Comparison of ENCODE assay signal across 8 cellular contexts in genomic region chr1:16913866-16914662, GRCh38. TPM values are rescaled to one million over a fixed set of nuclear protein-coding genes. Genes with fewer than 3 reads are reported as not detected.
DNase-seq lines count a peak whose midpoint lies in the region; ATAC-seq and TF ChIP-seq lines count a peak whose summit lies in the region.

No MANE protein-coding gene starts in this region.

- H3K27me3 Mint-ChIP-seq in activated CD4-positive, alpha-beta T cell treated with anti-CD3 and anti-CD28 coated beads for 36 hours: no peaks in the 10 kb centered on the region

- peak; percentile 51 for TF ChIP-seq POLR2A in GM19099 (IDR thresholded peaks at IDR 0.05; ENCODE audit: extremely low read depth, insufficient read length, low read depth)

- H3K27ac Mint-ChIP-seq in activated CD4-positive, alpha-beta T cell treated with anti-CD3 and anti-CD28 coated beads for 36 hours: peak overlapping the region; percentile 83

- POLR2A ChIA-PET in activated CD4-positive, alpha-beta T cell treated with anti-CD3 and anti-CD28 coated beads for 36 hours (lab: Charles Lee): interaction anchor here (1.9 to 2.4 kb wide), 2 partner anchors 9 to 18 kb away, joined by 4 to 21 read pairs; no protein-coding TSS in a partner anchor

- H3K4me3 Mint-ChIP-seq in activated CD4-positive, alpha-beta T cell treated with anti-CD3 and anti-CD28 coated beads for 36 hours: peak overlapping the region; percentile 89

- peaks cover 31% of the 10 kb centered on the region for H3K4me1 Mint-ChIP-seq in activated CD4-positive, alpha-beta T cell treated with anti-CD3 and anti-CD28 coated beads for 36 hours

- H3K9me3 Mint-ChIP-seq in activated CD4-positive, alpha-beta T cell treated with anti-CD3 and anti-CD28 coated beads for 36 hours (ENCODE audit: low read depth): no peaks in the 10 kb centered on the region

- H3K4me3 ChIP-seq in AG10803 (ENCODE audit: low read length) (peak overlapping the region; percentile 75), choroid plexus epithelial cell (ENCODE audit: low read depth, low read length) (peak overlapping the region; percentile 90)

- ATAC-seq in HG03439 (IDR thresholded peaks at IDR 0.05; ENCODE audit: unreplicated experiment): peak; percentile 72
- ATAC-seq in activated CD4-positive, alpha-beta T cell treated with anti-CD3 and anti-CD28 coated beads for 36 hours: peak; percentile 96

- no peak for TF ChIP-seq CTCF in AG10803 (conservative IDR thresholded peaks at IDR 0.05; ENCODE audit: low read length)
- TF ChIP-seq CTCF in choroid plexus epithelial cell (conservative IDR thresholded peaks at IDR 0.05; ENCODE audit: low read depth, low read length): no peak

- H3K36me3 Mint-ChIP-seq in activated CD4-positive, alpha-beta T cell treated with anti-CD3 and anti-CD28 coated beads for 36 hours (ENCODE audit: low read depth): no peaks in the 10 kb centered on the region

- CTCF ChIA-PET in activated CD4-positive, alpha-beta T cell treated with anti-CD3 and anti-CD28 coated beads for 36 hours (lab: Charles Lee): interaction anchor here (1.0 kb wide), 1 partner anchor 46 kb away, joined by 3 read pairs; no protein-coding TSS in a partner anchor

- no peaks in the 10 kb centered on the region for H3K27me3 ChIP-seq in layer of hippocampus (ENCODE audit: control insufficient read depth, insufficient read depth, low read length)

- peak overlapping the region; percentile 99 for H3K27ac ChIP-seq in layer of hippocampus (ENCODE audit: low read depth, low read length)

- DNase-seq in AG10803 (ENCODE audit: low read depth) (peak; percentile 95), NCI-H510A treated with DMSO at 0.1 percent for 48 hours (lab: John Stamatoyannopoulos, UW) (peak; percentile 99), choroid plexus epithelial cell (ENCODE audit: low read depth) (peak; percentile 99)
- DNase-seq in activated CD4-positive, alpha-beta T cell treated with anti-CD3 and anti-CD28 coated beads for 36 hours: peak; percentile 96
- DNase-seq in stimulated activated CD4-positive, alpha-beta T cell treated with anti-CD3 and anti-CD28 coated beads, Interleukin-1b, Interleukin-23, amount 100 ng/mL, for 24 hours (ENCODE audit: low read depth in 4 of 4, low spot score in 1 of 4): peak; percentile 93 to 95 (median 94)

- intact Hi-C loops in activated CD4-positive, alpha-beta T cell treated with anti-CD3 and anti-CD28 coated beads for 36 hours (cut with DNase I, micrococcal nuclease): loop anchor here (1.0 to 5.0 kb wide), 10 partner anchors 9 to 697 kb away; partner anchors contain the start of genes ATP13A2 (in 1 of the 2), NBPF1 (in 1 of the 2), NECAP2 (in 1 of the 2) and SDHB (in 1 of the 2)

RNA-seq across cellular contexts. Expression of gene CROCC, which starts 7.7 kb away (rescaled TPM):
- 10 to 100 TPM; 18.4 to 25.7 TPM for total RNA-seq in activated CD4-positive, alpha-beta T cell treated with anti-CD3 and anti-CD28 coated beads for 36 hours

RNA-seq across cellular contexts. Expression of gene RNU1-2, which starts 18.3 kb away (rescaled TPM):
- total RNA-seq in activated CD4-positive, alpha-beta T cell treated with anti-CD3 and anti-CD28 coated beads for 36 hours: 1,000 to 10,000 TPM; 1,573 to 2,291 TPM

Comparison
In these comparisons a context has a peak if more than half of its experiments do, and no peak if none do; other contexts are left out.
1. Peak in every context shown above with its lines: DNase-seq, ATAC-seq, H3K4me3 ChIP-seq and H3K27ac ChIP-seq.